In the genomic region with DNA sequence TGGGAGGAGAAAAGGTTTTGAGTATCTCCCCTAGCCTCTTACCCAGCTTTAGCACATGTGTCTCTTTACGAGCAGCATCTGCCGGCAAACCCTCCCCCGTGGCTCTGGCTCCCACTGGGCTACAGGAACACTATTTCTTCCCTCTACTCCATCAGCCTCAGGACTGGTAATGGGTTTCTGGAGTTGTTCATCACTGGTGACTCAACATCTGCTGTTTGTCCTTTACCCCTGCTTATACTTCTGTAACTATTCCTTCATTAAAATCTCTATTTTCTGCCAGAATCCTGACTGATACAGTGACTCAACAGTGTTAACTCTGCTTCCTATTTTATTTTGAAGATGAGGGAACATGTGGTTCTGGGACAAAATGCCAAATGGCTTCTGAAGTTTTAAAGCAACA, we compare ENCODE assay signal across 18 cellular contexts.
DNase-seq lines count a peak whose midpoint lies in the region; ATAC-seq and TF ChIP-seq lines count a peak whose summit lies in the region.
"Had no signal": no experiment of that assay in that cellular context is flagged by ENCODE, and none has a peak within 500 bp of the region (broad histone marks: within the 10 kb centered on the region; RNA-seq: fewer than 3 reads in every experiment).

No MANE protein-coding gene starts in this region.

- H3K27me3 ChIP-seq in left ventricle myocardium inferior (ENCODE audit: low read depth) (no peaks in the 10 kb centered on the region), Caco-2 (replicated peaks; ENCODE audit: control insufficient read depth, insufficient read depth, low read length) (no peaks in the 10 kb centered on the region)
- H3K27me3 ChIP-seq: esophagus muscularis mucosa, upper lobe of left lung had no signal

- H3K27ac ChIP-seq in left ventricle myocardium inferior (replicated peaks) (no peak overlapping the region), caudate nucleus (ENCODE audit: low read depth, low read length) (no peak overlapping the region)
- H3K27ac ChIP-seq: A549, upper lobe of left lung had no signal

- TF ChIP-seq CTCF in left ventricle myocardium inferior (IDR thresholded peaks at IDR 0.05; ENCODE audit: borderline replicate concordance) (no peak), choroid plexus epithelial cell (conservative IDR thresholded peaks at IDR 0.05; ENCODE audit: low read depth, low read length) (no peak), Caco-2 (IDR thresholded peaks at IDR 0.05; ENCODE audit: insufficient read depth in 1 of 2, low read depth in 1 of 2, low read length in 1 of 2, severe bottlenecking in 1 of 2, unreplicated experiment in 1 of 2) (no peak)

- peak; percentile 69 for ATAC-seq in left ventricle myocardium superior
- ATAC-seq: A549; naive thymus-derived CD4-positive, alpha-beta T cell had no signal

- no peaks in the 10 kb centered on the region for H3K9me3 Mint-ChIP-seq in Caco-2 (ENCODE audit: unreplicated experiment)

- no peaks in the 10 kb centered on the region for H3K36me3 Mint-ChIP-seq in Caco-2 (ENCODE audit: insufficient read depth, unreplicated experiment)
- H3K36me3 Mint-ChIP-seq: activated CD4-positive, alpha-beta memory T cell treated with anti-CD3 and anti-CD28 coated beads for 36 hours; naive thymus-derived CD4-positive, alpha-beta T cell had no signal

- no peak overlapping the region for H3K4me3 Mint-ChIP-seq in Caco-2 (ENCODE audit: unreplicated experiment)
- H3K4me3 Mint-ChIP-seq: activated CD4-positive, alpha-beta memory T cell treated with anti-CD3 and anti-CD28 coated beads for 36 hours; naive thymus-derived CD4-positive, alpha-beta T cell had no signal

- CTCF ChIA-PET in Caco-2 (lab: Charles Lee) = interaction anchor here (0.9 kb wide), 1 partner anchor 61 kb away, joined by 3 read pairs; no protein-coding TSS in a partner anchor

- H3K27me3 Mint-ChIP-seq in Caco-2 (ENCODE audit: insufficient read depth, unreplicated experiment) = peaks cover 3% of the 10 kb centered on the region
- H3K27me3 Mint-ChIP-seq: activated CD4-positive, alpha-beta memory T cell treated with anti-CD3 and anti-CD28 coated beads for 36 hours had no signal

- no peak overlapping the region for H3K27ac Mint-ChIP-seq in Caco-2 (ENCODE audit: unreplicated experiment)
- H3K27ac Mint-ChIP-seq: activated CD4-positive, alpha-beta memory T cell treated with anti-CD3 and anti-CD28 coated beads for 36 hours; naive thymus-derived CD4-positive, alpha-beta T cell had no signal

- DNase-seq in left ventricle myocardium superior = no peak
- DNase-seq in left ventricle myocardium inferior = no peak
- DNase-seq in choroid plexus epithelial cell (ENCODE audit: low read depth) = peak; percentile 90
- peak; percentile 11 for DNase-seq in middle frontal gyrus (ENCODE audit: extremely low spot score, low spot score)
- DNase-seq in KBM-7 = no peak
- no peak for DNase-seq in globus pallidus (ENCODE audit: low spot score)
- DNase-seq in Caco-2 = no peak
- DNase-seq in caudate nucleus (lab: John Stamatoyannopoulos, UW) = no peak
- DNase-seq: activated CD4-positive, alpha-beta memory T cell treated with anti-CD3 and anti-CD28 coated beads for 36 hours; activated gamma-delta T cell treated with Interleukin-2 at 50 U/mL for 16 hours; cerebellar nuclear complex; naive thymus-derived CD4-positive, alpha-beta T cell; NCI-H526; T1000; upper lobe of left lung had no signal

- H3K4me3 ChIP-seq in left ventricle myocardium inferior = no peak overlapping the region
- no peak overlapping the region for H3K4me3 ChIP-seq in choroid plexus epithelial cell (ENCODE audit: low read depth, low read length)
- H3K4me3 ChIP-seq in Caco-2 (ENCODE audit: low read depth, low read length) = no peak overlapping the region
- H3K4me3 ChIP-seq: A549, esophagus muscularis mucosa, HAP-1, upper lobe of left lung had no signal

- intact Hi-C loops in left ventricle myocardium superior (cut with micrococcal nuclease) = no loop called here
- intact Hi-C loops in left ventricle myocardium inferior (cut with micrococcal nuclease) = no loop called here
- intact Hi-C loops in Caco-2 (cut with micrococcal nuclease; ENCODE audit: unreplicated experiment) = no loop called here

- no peaks in the 10 kb centered on the region for H3K4me1 ChIP-seq in left ventricle myocardium inferior
- H3K4me1 ChIP-seq in Caco-2 = no peaks in the 10 kb centered on the region
- H3K4me1 ChIP-seq: A549, HAP-1, upper lobe of left lung had no signal

- POLR2A ChIA-PET in Caco-2 (lab: Charles Lee) = no interaction called here

- in situ Hi-C loops in KBM-7 (cut with MboI; ENCODE audit: low pct_unique_long_range_greater_than_20kb, low sequenced_read_pairs) = no loop called here

- no peaks in the 10 kb centered on the region for H3K9me3 ChIP-seq in left ventricle myocardium inferior (replicated peaks)
- no peaks in the 10 kb centered on the region for H3K9me3 ChIP-seq in Caco-2
- H3K9me3 ChIP-seq: A549, esophagus muscularis mucosa, HAP-1, upper lobe of left lung had no signal

- BruUV-seq in Caco-2 (replicated peaks; lab: Mats Ljungman, UMichigan) = no TSS peak

- no peaks in the 10 kb centered on the region for H3K36me3 ChIP-seq in left ventricle myocardium inferior
- H3K36me3 ChIP-seq in Caco-2 (ENCODE audit: control insufficient read depth, insufficient read depth, low read length) = no peaks in the 10 kb centered on the region
- H3K36me3 ChIP-seq: esophagus muscularis mucosa, HAP-1, upper lobe of left lung had no signal

- H3K4me1 Mint-ChIP-seq in Caco-2 (ENCODE audit: low read depth, unreplicated experiment) = no peaks in the 10 kb centered on the region
- H3K4me1 Mint-ChIP-seq: naive thymus-derived CD4-positive, alpha-beta T cell had no signal

Comparison
In these comparisons a context has a peak if more than half of its experiments do, and no peak if none do; other contexts are left out.
1. DNase-seq: peak in choroid plexus epithelial cell (single experiment) and middle frontal gyrus (single experiment); none in left ventricle myocardium superior (single experiment), left ventricle myocardium inferior (single experiment), KBM-7 (single experiment), globus pallidus (single experiment), Caco-2 (0 of 2) and caudate nucleus (0 of 61).